1 cellular context compared by ENCODE assay signal in genomic region chr6:149855040-149855654, GRCh38.
TF ChIP-seq lines count a peak whose summit lies in the region.

No MANE protein-coding gene starts in this region.

TF ChIP-seq in HepG2, 621 proteins besides CTCF, POLR2A, EP300 and RAD21 (continued from another document):
- TF ChIP-seq TIGD3 (CRISPR knock-in tag; IDR thresholded peaks at IDR 0.05; ENCODE audit: borderline replicate concordance) (no peak), ARID3A (IDR thresholded peaks at IDR 0.05; ENCODE audit: low read depth, low read length) (no peak), ZKSCAN1 (IDR thresholded peaks at IDR 0.05; ENCODE audit: low read length) (no peak), POLR2G (IDR thresholded peaks at IDR 0.05; ENCODE audit: low read depth, low read length) (no peak), ZNF512B (CRISPR knock-in tag; IDR thresholded peaks at IDR 0.05; ENCODE audit: borderline replicate concordance) (no peak), MED1 (CRISPR knock-in tag; IDR thresholded peaks at IDR 0.05) (peak; percentile 26; the same call in 1 of the 2 replicates), ZFYVE20 (CRISPR knock-in tag; IDR thresholded peaks at IDR 0.05; ENCODE audit: borderline replicate concordance, low read depth) (no peak), EZH2 (conservative IDR thresholded peaks at IDR 0.05; ENCODE audit: low read depth, low read length) (no peak), ZNF605 (CRISPR knock-in tag; IDR thresholded peaks at IDR 0.05) (no peak), IRF2 (CRISPR knock-in tag; IDR thresholded peaks at IDR 0.05) (0 out of 2 replicates have a peak, but pooled peaks have one; percentile 48), BRCA1 (CRISPR knock-in tag; IDR thresholded peaks at IDR 0.05) (no peak), RNF219 (CRISPR knock-in tag; IDR thresholded peaks at IDR 0.05) (no peak), ASH2L (IDR thresholded peaks at IDR 0.05; ENCODE audit: insufficient read length, low read depth, low read length) (peak; percentile 64), ZBTB7A (CRISPR knock-in tag; IDR thresholded peaks at IDR 0.05) (no peak), ERF (CRISPR knock-in tag; IDR thresholded peaks at IDR 0.05) (0 out of 2 replicates have a peak, but pooled peaks have one; percentile 35), BORCS8-MEF2B (CRISPR knock-in tag; IDR thresholded peaks at IDR 0.05) (no peak), ZNF792 (CRISPR knock-in tag; IDR thresholded peaks at IDR 0.05) (no peak), KLF12 (CRISPR knock-in tag; IDR thresholded peaks at IDR 0.05; ENCODE audit: borderline replicate concordance) (no peak), ZNF17 (CRISPR knock-in tag; IDR thresholded peaks at IDR 0.05) (no peak), FOXA3 (CRISPR knock-in tag; IDR thresholded peaks at IDR 0.05) (peak; percentile 31; the same call in 1 of the 2 replicates), ZNF143 (CRISPR knock-in tag; IDR thresholded peaks at IDR 0.05) (no peak), ZNF549 (CRISPR knock-in tag; IDR thresholded peaks at IDR 0.05) (no peak), ZNF691 (CRISPR knock-in tag; IDR thresholded peaks at IDR 0.05; ENCODE audit: borderline replicate concordance, low read depth) (no peak), KLF16 (CRISPR knock-in tag; IDR thresholded peaks at IDR 0.05) (0 out of 4 replicates have a peak, but pooled peaks of 1 of the 2 experiments have one; percentile 17), KLF13 (CRISPR knock-in tag; IDR thresholded peaks at IDR 0.05) (no peak)
- TF ChIP-seq, protein P1, sequence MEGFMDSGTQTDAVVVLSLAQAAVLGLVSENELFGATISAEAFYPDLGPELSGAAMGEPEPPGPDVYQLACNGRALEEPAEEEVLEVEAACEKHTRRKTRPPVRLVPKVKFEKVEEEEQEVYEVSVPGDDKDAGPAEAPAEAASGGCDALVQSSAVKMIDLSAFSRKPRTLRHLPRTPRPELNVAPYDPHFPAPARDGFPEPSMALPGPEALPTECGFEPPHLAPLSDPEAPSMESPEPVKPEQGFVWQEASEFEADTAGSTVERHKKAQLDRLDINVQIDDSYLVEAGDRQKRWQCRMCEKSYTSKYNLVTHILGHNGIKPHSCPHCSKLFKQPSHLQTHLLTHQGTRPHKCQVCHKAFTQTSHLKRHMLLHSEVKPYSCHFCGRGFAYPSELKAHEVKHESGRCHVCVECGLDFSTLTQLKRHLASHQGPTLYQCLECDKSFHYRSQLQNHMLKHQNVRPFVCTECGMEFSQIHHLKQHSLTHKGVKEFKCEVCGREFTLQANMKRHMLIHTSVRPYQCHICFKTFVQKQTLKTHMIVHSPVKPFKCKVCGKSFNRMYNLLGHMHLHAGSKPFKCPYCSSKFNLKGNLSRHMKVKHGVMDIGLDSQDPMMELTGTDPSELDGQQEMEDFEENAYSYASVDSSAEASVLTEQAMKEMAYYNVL (CRISPR knock-in tag; IDR thresholded peaks at IDR 0.05; ENCODE audit: borderline replicate concordance), result no peak
- TF ChIP-seq, protein P2, sequence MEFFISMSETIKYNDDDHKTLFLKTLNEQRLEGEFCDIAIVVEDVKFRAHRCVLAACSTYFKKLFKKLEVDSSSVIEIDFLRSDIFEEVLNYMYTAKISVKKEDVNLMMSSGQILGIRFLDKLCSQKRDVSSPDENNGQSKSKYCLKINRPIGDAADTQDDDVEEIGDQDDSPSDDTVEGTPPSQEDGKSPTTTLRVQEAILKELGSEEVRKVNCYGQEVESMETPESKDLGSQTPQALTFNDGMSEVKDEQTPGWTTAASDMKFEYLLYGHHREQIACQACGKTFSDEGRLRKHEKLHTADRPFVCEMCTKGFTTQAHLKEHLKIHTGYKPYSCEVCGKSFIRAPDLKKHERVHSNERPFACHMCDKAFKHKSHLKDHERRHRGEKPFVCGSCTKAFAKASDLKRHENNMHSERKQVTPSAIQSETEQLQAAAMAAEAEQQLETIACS (CRISPR knock-in tag; IDR thresholded peaks at IDR 0.05), result no peak
- TF ChIP-seq, protein P3, sequence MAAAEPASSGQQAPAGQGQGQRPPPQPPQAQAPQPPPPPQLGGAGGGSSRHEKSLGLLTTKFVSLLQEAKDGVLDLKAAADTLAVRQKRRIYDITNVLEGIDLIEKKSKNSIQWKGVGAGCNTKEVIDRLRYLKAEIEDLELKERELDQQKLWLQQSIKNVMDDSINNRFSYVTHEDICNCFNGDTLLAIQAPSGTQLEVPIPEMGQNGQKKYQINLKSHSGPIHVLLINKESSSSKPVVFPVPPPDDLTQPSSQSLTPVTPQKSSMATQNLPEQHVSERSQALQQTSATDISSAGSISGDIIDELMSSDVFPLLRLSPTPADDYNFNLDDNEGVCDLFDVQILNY (CRISPR knock-in tag; conservative IDR thresholded peaks at IDR 0.05), result no peak
- TF ChIP-seq, protein P4, sequence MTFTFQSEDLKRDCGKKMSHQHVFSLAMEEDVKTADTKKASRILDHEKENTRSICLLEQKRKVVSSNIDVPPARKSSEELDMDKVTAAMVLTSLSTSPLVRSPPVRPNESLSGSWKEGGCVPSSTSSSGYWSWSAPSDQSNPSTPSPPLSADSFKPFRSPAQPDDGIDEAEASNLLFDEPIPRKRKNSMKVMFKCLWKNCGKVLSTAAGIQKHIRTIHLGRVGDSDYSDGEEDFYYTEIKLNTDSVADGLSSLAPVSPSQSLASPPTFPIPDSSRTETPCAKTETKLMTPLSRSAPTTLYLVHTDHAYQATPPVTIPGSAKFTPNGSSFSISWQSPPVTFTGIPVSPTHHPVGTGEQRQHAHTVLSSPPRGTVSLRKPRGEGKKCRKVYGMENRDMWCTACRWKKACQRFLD (CRISPR knock-in tag; IDR thresholded peaks at IDR 0.05; ENCODE audit: borderline replicate concordance), result no peak
- TF ChIP-seq, protein P5, sequence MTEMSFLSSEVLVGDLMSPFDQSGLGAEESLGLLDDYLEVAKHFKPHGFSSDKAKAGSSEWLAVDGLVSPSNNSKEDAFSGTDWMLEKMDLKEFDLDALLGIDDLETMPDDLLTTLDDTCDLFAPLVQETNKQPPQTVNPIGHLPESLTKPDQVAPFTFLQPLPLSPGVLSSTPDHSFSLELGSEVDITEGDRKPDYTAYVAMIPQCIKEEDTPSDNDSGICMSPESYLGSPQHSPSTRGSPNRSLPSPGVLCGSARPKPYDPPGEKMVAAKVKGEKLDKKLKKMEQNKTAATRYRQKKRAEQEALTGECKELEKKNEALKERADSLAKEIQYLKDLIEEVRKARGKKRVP (CRISPR knock-in tag; IDR thresholded peaks at IDR 0.05), result peak in 1 of 2 experiments; percentile 50; a peak in 1 of 4 replicates
TF ChIP-seq in HepG2: peak in this region for 38.
